ENCODE assay signal across 21 cellular contexts in genomic region chr4:7868430-7868775, GRCh38.
DNase-seq lines count a peak whose midpoint lies in the region; ATAC-seq and TF ChIP-seq lines count a peak whose summit lies in the region.
"Had no signal": no experiment of that assay in that cellular context is flagged by ENCODE, and none has a peak within 500 bp of the region (broad histone marks: within the 10 kb centered on the region; RNA-seq: fewer than 3 reads in every experiment).

No MANE protein-coding gene starts in this region.

- H3K9me3 Mint-ChIP-seq in activated naive CD4-positive, alpha-beta T cell treated with anti-CD3 and anti-CD28 coated beads, Interleukin-2, amount 50 U/mL, for 24 hours: peaks cover 6% of the 10 kb centered on the region
- peaks cover 9% of the 10 kb centered on the region for H3K9me3 Mint-ChIP-seq in central memory CD8-positive, alpha-beta T cell

- H3K9me3 ChIP-seq in T-helper 17 cell (ENCODE audit: control insufficient read depth, low read length, poor library complexity, severe bottlenecking) (no peaks in the 10 kb centered on the region), stomach (no peaks in the 10 kb centered on the region)

- H3K4me3 Mint-ChIP-seq in activated naive CD4-positive, alpha-beta T cell treated with anti-CD3 and anti-CD28 coated beads, Interleukin-2, amount 50 U/mL, for 24 hours: no peak overlapping the region
- no peak overlapping the region for H3K4me3 Mint-ChIP-seq in T-helper 17 cell
- H3K4me3 Mint-ChIP-seq in central memory CD8-positive, alpha-beta T cell: peak overlapping the region; percentile 71

- H3K27me3 ChIP-seq in stomach: no peaks in the 10 kb centered on the region

- peak overlapping the region; percentile 55 for H3K27ac Mint-ChIP-seq in activated naive CD4-positive, alpha-beta T cell treated with anti-CD3 and anti-CD28 coated beads, Interleukin-2, amount 50 U/mL, for 24 hours
- peak overlapping the region; percentile 57 for H3K27ac Mint-ChIP-seq in T-helper 17 cell
- H3K27ac Mint-ChIP-seq in central memory CD8-positive, alpha-beta T cell (ENCODE audit: low read depth): peak overlapping the region; percentile 100
- H3K27ac Mint-ChIP-seq: progenitor cell of endocrine pancreas had no signal

- intact Hi-C loops in stomach (cut with DNase I; ENCODE audit: low total_unique reads): no loop called here

- peaks cover 0 to 26% (median 18%) of the 10 kb centered on the region in 4 donors for H3K4me1 ChIP-seq in stomach

- TF ChIP-seq CTCF in stomach (IDR thresholded peaks at IDR 0.05) (no peak), coronary artery (IDR thresholded peaks at IDR 0.05) (no peak)

- ATAC-seq in T-helper 17 cell: no peak
- ATAC-seq in central memory CD8-positive, alpha-beta T cell (replicated peaks; ENCODE audit: extremely low read depth, poor library complexity, severe bottlenecking): no peak
- ATAC-seq: naive thymus-derived CD8-positive, alpha-beta T cell; stimulated activated naive CD8-positive, alpha-beta T cell treated with anti-CD3 and anti-CD28 coated beads, Interleukin-15, amount 100 ng/mL, for 72 hours had no signal

- TF ChIP-seq EP300 in stomach (IDR thresholded peaks at IDR 0.05): no peak

- peak overlapping the region in 3 of 5 donors; percentile 1 to 44 (median 22) for H3K27ac ChIP-seq in stomach
- no peak overlapping the region for H3K27ac ChIP-seq in coronary artery
- H3K27ac ChIP-seq: SK-N-MC had no signal

- peaks cover 9% of the 10 kb centered on the region for H3K36me3 Mint-ChIP-seq in activated naive CD4-positive, alpha-beta T cell treated with anti-CD3 and anti-CD28 coated beads, Interleukin-2, amount 50 U/mL, for 24 hours
- no peaks in the 10 kb centered on the region for H3K36me3 Mint-ChIP-seq in T-helper 17 cell (ENCODE audit: low read depth)
- H3K36me3 Mint-ChIP-seq in central memory CD8-positive, alpha-beta T cell (ENCODE audit: insufficient read depth): peaks cover 30% of the 10 kb centered on the region

- no peaks in the 10 kb centered on the region for H3K27me3 Mint-ChIP-seq in activated naive CD4-positive, alpha-beta T cell treated with anti-CD3 and anti-CD28 coated beads, Interleukin-2, amount 50 U/mL, for 24 hours
- no peaks in the 10 kb centered on the region for H3K27me3 Mint-ChIP-seq in T-helper 17 cell
- no peaks in the 10 kb centered on the region for H3K27me3 Mint-ChIP-seq in central memory CD8-positive, alpha-beta T cell
- H3K27me3 Mint-ChIP-seq: brain; naive thymus-derived CD8-positive, alpha-beta T cell; progenitor cell of endocrine pancreas; stimulated activated naive CD8-positive, alpha-beta T cell treated with anti-CD3 and anti-CD28 coated beads, Interleukin-15, amount 100 ng/mL, for 72 hours had no signal

- H3K4me3 ChIP-seq in stomach (no peak overlapping the region), coronary artery (no peak overlapping the region)
- H3K4me3 ChIP-seq: SK-N-MC had no signal

- H3K4me1 Mint-ChIP-seq in activated naive CD4-positive, alpha-beta T cell treated with anti-CD3 and anti-CD28 coated beads, Interleukin-2, amount 50 U/mL, for 24 hours: peaks cover 33% of the 10 kb centered on the region
- peaks cover 20% of the 10 kb centered on the region for H3K4me1 Mint-ChIP-seq in T-helper 17 cell
- peaks cover 35% of the 10 kb centered on the region for H3K4me1 Mint-ChIP-seq in central memory CD8-positive, alpha-beta T cell

- H3K36me3 ChIP-seq in stomach: peaks cover 0 to 25% (median 19%) of the 10 kb centered on the region in 4 donors

- TF ChIP-seq POLR2A in stomach (IDR thresholded peaks at IDR 0.05): no peak

- whole genome bisulfite sequencing in stomach, 5 donors: 85 to 96% (median 93%) methylated on average over 6 of the region's 6 CpGs

- DNase-seq in activated naive CD4-positive, alpha-beta T cell (lab: John Stamatoyannopoulos, UW): no peak
- DNase-seq in T-helper 17 cell (no peak), stomach (no peak), NCI-H2227 (lab: John Stamatoyannopoulos, UW; ENCODE audit: unreplicated experiment) (no peak), coronary artery (ENCODE audit: low spot score) (no peak), NCI-H1436 treated with DMSO at 0.1 percent for 48 hours (lab: John Stamatoyannopoulos, UW) (no peak)
- no peak for DNase-seq in central memory CD8-positive, alpha-beta T cell (ENCODE audit: low spot score in 2 of 2)
- DNase-seq: activated gamma-delta T cell; AML-193; cortex of kidney; foreskin melanocyte; KBM-7; naive thymus-derived CD8-positive, alpha-beta T cell; NCI-H187; NCI-H2227 treated with DMSO at 0.1 percent for 48 hours; stimulated activated naive CD8-positive, alpha-beta T cell treated with anti-CD3 and anti-CD28 coated beads, Interleukin-15, amount 100 ng/mL, for 72 hours; trophoblast cell had no signal

Comparison
In these comparisons a context has a peak if more than half of its experiments do, and no peak if none do; other contexts are left out.
1. H3K27ac ChIP-seq: peak in stomach (3 of 5); none in coronary artery (0 of 2).
2. Peak in every context shown above with its lines, with median percentiles within 50 percentile points of each other: H3K27ac Mint-ChIP-seq.